Comparison of ENCODE assay signal across 1 cellular context in the genomic region with DNA sequence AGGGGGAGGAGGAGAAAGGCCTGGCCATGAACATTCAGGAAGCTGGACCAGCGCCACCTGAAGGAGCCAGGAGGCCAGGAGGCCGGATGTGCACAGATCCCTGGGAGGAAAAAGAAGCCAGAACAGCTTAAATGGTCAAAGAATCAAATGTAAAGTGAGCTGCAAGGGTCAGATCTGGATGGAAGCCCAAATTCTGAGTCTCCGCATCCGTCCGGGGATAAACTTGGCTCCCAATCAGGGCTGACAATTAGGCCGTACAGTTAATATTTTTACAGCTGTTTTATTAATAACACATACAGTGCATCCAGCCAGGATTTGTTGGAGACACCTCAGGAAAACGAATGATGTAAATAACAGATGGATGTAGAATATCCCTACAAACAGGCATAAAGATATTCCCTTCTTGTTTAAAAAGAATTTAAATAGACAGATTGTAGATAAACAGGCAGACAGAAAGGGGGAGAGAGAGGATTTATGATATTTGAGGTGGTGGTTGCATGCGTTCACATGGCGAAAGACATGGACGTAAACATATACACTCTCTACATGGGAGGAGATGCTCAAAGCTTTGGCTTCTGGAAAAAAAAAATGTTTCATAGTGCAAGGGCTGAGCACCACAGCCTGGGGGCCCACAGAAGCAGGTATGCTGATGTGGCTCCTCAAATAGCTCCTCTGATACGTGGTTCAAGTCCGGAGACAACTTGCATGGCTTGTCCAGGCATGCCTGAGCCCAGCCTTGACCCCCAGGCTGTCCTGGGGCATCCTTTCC.
TF ChIP-seq lines count a peak whose summit lies in the region.

No MANE protein-coding gene starts in this region.

TF ChIP-seq in liver, 16 proteins besides CTCF, POLR2A, EP300 and RAD21 (continued from another document):
- TF ChIP-seq, protein P1, sequence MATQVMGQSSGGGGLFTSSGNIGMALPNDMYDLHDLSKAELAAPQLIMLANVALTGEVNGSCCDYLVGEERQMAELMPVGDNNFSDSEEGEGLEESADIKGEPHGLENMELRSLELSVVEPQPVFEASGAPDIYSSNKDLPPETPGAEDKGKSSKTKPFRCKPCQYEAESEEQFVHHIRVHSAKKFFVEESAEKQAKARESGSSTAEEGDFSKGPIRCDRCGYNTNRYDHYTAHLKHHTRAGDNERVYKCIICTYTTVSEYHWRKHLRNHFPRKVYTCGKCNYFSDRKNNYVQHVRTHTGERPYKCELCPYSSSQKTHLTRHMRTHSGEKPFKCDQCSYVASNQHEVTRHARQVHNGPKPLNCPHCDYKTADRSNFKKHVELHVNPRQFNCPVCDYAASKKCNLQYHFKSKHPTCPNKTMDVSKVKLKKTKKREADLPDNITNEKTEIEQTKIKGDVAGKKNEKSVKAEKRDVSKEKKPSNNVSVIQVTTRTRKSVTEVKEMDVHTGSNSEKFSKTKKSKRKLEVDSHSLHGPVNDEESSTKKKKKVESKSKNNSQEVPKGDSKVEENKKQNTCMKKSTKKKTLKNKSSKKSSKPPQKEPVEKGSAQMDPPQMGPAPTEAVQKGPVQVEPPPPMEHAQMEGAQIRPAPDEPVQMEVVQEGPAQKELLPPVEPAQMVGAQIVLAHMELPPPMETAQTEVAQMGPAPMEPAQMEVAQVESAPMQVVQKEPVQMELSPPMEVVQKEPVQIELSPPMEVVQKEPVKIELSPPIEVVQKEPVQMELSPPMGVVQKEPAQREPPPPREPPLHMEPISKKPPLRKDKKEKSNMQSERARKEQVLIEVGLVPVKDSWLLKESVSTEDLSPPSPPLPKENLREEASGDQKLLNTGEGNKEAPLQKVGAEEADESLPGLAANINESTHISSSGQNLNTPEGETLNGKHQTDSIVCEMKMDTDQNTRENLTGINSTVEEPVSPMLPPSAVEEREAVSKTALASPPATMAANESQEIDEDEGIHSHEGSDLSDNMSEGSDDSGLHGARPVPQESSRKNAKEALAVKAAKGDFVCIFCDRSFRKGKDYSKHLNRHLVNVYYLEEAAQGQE (IDR thresholded peaks at IDR 0.05) = no peak
- TF ChIP-seq NR2F2 (IDR thresholded peaks at IDR 0.05) = peak; percentile 43
